32 cellular contexts compared by ENCODE assay signal in genomic region chr17:35337364-35337763, GRCh38.
"Had no signal": no experiment of that assay in that cellular context is flagged by ENCODE, and none has a peak within 500 bp of the region (broad histone marks: within the 10 kb centered on the region; RNA-seq: fewer than 3 reads in every experiment).

No MANE protein-coding gene starts in this region.

- H3K36me3 ChIP-seq: adrenal gland, brain microvascular endothelial cell, breast epithelium, WERI-Rb-1 had no signal

- H3K4me1 ChIP-seq: adrenal gland, body of pancreas, breast epithelium had no signal

- H3K27ac ChIP-seq: adrenal gland, body of pancreas, brain microvascular endothelial cell, breast epithelium, WERI-Rb-1 had no signal

- H3K27me3 ChIP-seq: adrenal gland, body of pancreas, breast epithelium had no signal

- ATAC-seq: activated CD4-positive, alpha-beta T cell treated with anti-CD3 and anti-CD28 coated beads for 36 hours; activated CD4-positive, CD25-positive, alpha-beta regulatory T cell treated with anti-CD3 and anti-CD28 coated beads, Interleukin-2, amount 50 U/mL, for 24 hours; activated CD8-positive, alpha-beta memory T cell treated with anti-CD3 and anti-CD28 coated beads, Interleukin-2, amount 10 ng/mL, durations not matched to agents 7 days and 5 days; activated CD8-positive, alpha-beta T cell treated with anti-CD3 and anti-CD28 coated beads, Interleukin-2, amount 10 ng/mL, durations not matched to agents 7 days and 5 days; activated naive CD4-positive, alpha-beta T cell treated with anti-CD3 and anti-CD28 coated beads, Interleukin-2, amount 50 U/mL, for 72 hours; body of pancreas; WTC11 had no signal

- DNase-seq: activated CD4-positive, alpha-beta memory T cell treated with anti-CD3 and anti-CD28 coated beads, Interleukin-2, amount 10 ng/mL, durations not matched to agents 7 days and 5 days; activated CD4-positive, alpha-beta T cell treated with anti-CD3 and anti-CD28 coated beads for 1 hour; activated CD4-positive, alpha-beta T cell treated with anti-CD3 and anti-CD28 coated beads for 36 hours; activated CD4-positive, alpha-beta T cell treated with anti-CD3 and anti-CD28 coated beads for 48 hours; activated CD4-positive, alpha-beta T cell treated with anti-CD3 and anti-CD28 coated beads, Interleukin-2, amount 10 ng/mL, durations not matched to agents 7 days and 5 days; activated CD4-positive, alpha-beta T cell treated with anti-CD3 and anti-CD28 coated beads, Interleukin-2, amount 50 U/mL, for 48 hours; activated CD4-positive, CD25-positive, alpha-beta regulatory T cell; activated CD8-positive, alpha-beta memory T cell treated with anti-CD3 and anti-CD28 coated beads for 24 hours; activated CD8-positive, alpha-beta memory T cell treated with anti-CD3 and anti-CD28 coated beads, Interleukin-2, amount 10 ng/mL, durations not matched to agents 7 days and 5 days; activated CD8-positive, alpha-beta memory T cell treated with anti-CD3 and anti-CD28 coated beads, Interleukin-2, amount 50 U/mL, for 48 hours; activated CD8-positive, alpha-beta T cell treated with anti-CD3 and anti-CD28 coated beads, Interleukin-2, amount 10 ng/mL, durations not matched to agents 7 days and 5 days; activated effector memory CD4-positive, alpha-beta T cell treated with Interleukin-2 at 50 U/mL for 16 hours; activated gamma-delta T cell; activated naive CD4-positive, alpha-beta T cell treated with anti-CD3 and anti-CD28 coated beads, Interleukin-2, amount 10 ng/mL, durations not matched to agents 7 days and 5 days; activated naive CD4-positive, alpha-beta T cell treated with Interleukin-2 at 50 U/mL for 16 hours; activated naive CD8-positive, alpha-beta T cell treated with anti-CD3 and anti-CD28 coated beads for 36 hours; activated T-cell treated with anti-CD3 and anti-CD28 coated beads, Interleukin-2, amount 50 U/mL, for 24 hours; activated T-cell treated with anti-CD3 and anti-CD28 coated beads, Interleukin-2, amount 50 U/mL, for 48 hours; adrenal gland; amniotic stem cell; aorta; body of pancreas; brain microvascular endothelial cell; central memory CD4-positive, alpha-beta T cell; T-helper 1 cell; T-helper 2 cell; T-helper 9 cell; WERI-Rb-1 had no signal

- H3K4me3 ChIP-seq: adrenal gland, body of pancreas, breast epithelium had no signal
